Comparison of ENCODE assay signal across 8 cellular contexts in the genomic region with DNA sequence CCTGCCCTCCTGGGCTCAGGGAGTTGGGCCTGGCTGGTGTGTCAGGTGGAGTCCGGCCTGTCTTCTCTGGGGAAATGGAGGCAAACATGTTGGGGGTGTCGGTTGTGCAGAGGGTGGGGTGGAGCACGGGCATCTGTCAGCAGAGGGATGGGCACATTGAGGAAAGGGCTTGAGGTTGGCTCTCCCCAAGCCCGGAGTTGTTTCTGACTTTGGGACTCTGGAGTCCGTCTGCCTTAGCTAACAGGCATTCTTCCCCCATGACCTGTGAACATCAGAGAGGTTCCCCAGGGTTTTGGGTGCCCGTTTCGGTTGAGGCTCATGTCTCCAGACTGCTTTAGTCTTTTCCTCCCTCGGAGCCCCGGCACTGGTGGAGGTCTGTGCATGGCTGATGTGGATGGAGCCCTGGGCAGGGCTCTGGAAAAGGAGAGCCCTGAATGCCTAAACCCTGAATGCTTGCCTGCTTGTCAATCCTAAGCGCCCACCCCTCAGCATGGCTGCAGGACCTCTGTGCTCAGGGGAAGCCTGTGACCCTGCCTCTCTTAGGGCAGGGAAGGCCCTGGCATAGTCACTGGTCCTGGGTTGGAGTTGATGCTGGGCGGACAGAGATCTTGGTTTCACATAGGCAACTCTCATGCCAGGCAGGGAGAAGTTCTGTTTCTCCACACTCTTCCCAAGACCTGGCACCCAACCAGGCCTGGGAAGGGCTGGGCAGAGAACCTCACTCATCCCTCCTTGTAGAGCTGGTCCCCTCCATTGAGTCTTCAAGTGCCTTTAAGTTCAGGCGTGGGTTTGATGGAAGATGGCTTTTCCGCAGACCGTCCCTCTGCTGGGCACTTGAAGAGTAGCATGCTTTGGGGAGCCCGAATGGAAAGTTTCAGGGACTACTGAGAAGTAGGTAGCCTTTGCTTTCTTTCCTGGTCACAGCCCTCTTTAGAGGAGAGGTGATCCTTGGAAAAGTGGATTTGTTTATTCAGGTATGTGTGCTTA. TPM values are rescaled to one million over a fixed set of nuclear protein-coding genes. Genes with fewer than 3 reads are reported as not detected.
DNase-seq lines count a peak whose midpoint lies in the region; ATAC-seq and TF ChIP-seq lines count a peak whose summit lies in the region.

No MANE protein-coding gene starts in this region.

- H3K36me3 ChIP-seq in thyroid gland: peaks cover 13 to 17% of the 10 kb centered on the region in 2 donors

- intact Hi-C loops in thyroid gland (cut with DNase I): no loop called here

- peak; percentile 63 for ATAC-seq in GM21390 (IDR thresholded peaks at IDR 0.05; ENCODE audit: unreplicated experiment)

- H3K27me3 ChIP-seq in thyroid gland: no peaks in the 10 kb centered on the region

- peaks cover 6 to 9% of the 10 kb centered on the region in 2 donors for H3K4me1 ChIP-seq in thyroid gland

- H3K4me3 ChIP-seq in thyroid gland (replicated peaks in 1 of 3): no peak overlapping the region

- 60 to 68% methylated on average over 11 to 15 of the region's 15 CpGs for WGBS in thyroid gland, 2 donors

- H3K27ac ChIP-seq in thyroid gland: peak overlapping the region in 2 of 3 donors; percentile 8 to 40

- no peaks in the 10 kb centered on the region for H3K9me3 ChIP-seq in thyroid gland

- DNase-seq in NCI-H510A treated with DMSO at 0.1 percent for 48 hours (lab: John Stamatoyannopoulos, UW) (peak; percentile 37), NCI-H510A (lab: John Stamatoyannopoulos, UW) (no peak), NCI-H2171 treated with DMSO at 0.1 percent for 48 hours (lab: John Stamatoyannopoulos, UW) (peak; percentile 59), amniotic epithelial cell (ENCODE audit: low read depth) (peak; percentile 60), islet precursor cell (peak; percentile 83), thyroid gland (peak; percentile 82 to 91), cerebellar nuclear complex (lab: John Stamatoyannopoulos, UW) (no peak)

- no peak for TF ChIP-seq POLR2A in thyroid gland (IDR thresholded peaks at IDR 0.05)

- peak; percentile 36 to 80 (median 68) for TF ChIP-seq CTCF in thyroid gland (IDR thresholded peaks at IDR 0.05)

RNA-seq across cellular contexts. Expression of gene NYNRIN, which starts 13.0 kb away (rescaled TPM):
- 10 to 100 TPM; 11.7 to 19.9 (median 12.3) TPM for total RNA-seq in thyroid gland

RNA-seq across cellular contexts. Expression of gene CBLN3, which starts 17.7 kb away (rescaled TPM):
- total RNA-seq in thyroid gland: 1 to 10 TPM; 1.7 to 3.4 (median 2.3) TPM

RNA-seq across cellular contexts. Expression of gene KHNYN, which starts 18.0 kb away (rescaled TPM):
- 10 to 100 TPM; 46.9 to 75.0 (median 48.3) TPM for total RNA-seq in thyroid gland

RNA-seq across cellular contexts. Expression of gene SDR39U1, which starts 30.8 kb away (rescaled TPM):
- total RNA-seq in thyroid gland: 10 to 100 TPM; 35.1 to 75.6 (median 49.2) TPM

RNA-seq across cellular contexts. Expression of gene NFATC4, which starts 43.8 kb away (rescaled TPM):
- 10 to 100 TPM; 19.4 to 41.3 (median 38.6) TPM for total RNA-seq in thyroid gland

Comparison
In these comparisons a context has a peak if more than half of its experiments do, and no peak if none do; other contexts are left out.
1. DNase-seq: peak in NCI-H510A treated with DMSO at 0.1 percent for 48 hours (single experiment), NCI-H2171 treated with DMSO at 0.1 percent for 48 hours (single experiment), amniotic epithelial cell (single experiment), islet precursor cell (single experiment) and thyroid gland (2 of 2); none in NCI-H510A (single experiment) and cerebellar nuclear complex (0 of 2).